ENCODE assay signal across 8 cellular contexts in the genomic region with DNA sequence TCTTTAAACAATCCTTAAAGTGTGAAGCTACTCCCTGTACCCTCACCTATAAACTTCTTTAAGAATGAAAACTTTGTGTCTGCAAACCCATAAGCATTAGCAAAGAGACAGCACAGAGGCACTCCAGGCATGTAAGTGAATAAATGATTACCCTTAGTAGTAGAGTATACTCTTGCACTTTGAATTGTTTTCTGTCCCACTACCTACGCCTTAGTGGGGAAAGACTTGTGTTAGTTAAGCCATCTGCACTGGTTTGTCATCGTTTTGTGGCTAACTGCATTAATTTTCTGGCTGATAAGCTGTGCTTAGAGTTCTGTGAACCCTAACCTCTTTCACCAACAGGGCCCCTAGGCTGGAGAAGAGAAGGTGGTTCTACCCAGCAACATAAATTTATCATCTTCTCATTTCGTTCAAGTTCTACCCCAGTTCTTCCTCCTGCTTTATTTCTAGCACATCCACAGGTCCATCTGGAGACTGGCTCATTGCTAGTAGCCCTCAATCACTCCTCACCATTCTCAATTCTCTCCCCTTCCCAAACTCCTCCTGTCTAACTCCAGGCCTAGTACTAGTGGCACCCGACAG. TPM values are rescaled to one million over a fixed set of nuclear protein-coding genes. Genes with fewer than 3 reads are reported as not detected.
DNase-seq lines count a peak whose midpoint lies in the region; ATAC-seq, FAIRE-seq and TF ChIP-seq lines count a peak whose summit lies in the region.

No MANE protein-coding gene starts in this region.

- no peaks in the 10 kb centered on the region for H3K9me3 ChIP-seq in hepatocyte (ENCODE audit: low read depth)
- no peaks in the 10 kb centered on the region for H3K9me3 ChIP-seq in skeletal muscle tissue (ENCODE audit: control insufficient read depth in 3 of 3, low read length in 3 of 3)

- H3K27me3 Mint-ChIP-seq in GM23338 (ENCODE audit: insufficient read depth, low read depth, poor library complexity): peaks cover 8% of the 10 kb centered on the region

- no peak for FAIRE-seq in frontal cortex (lab: Jason Lieb, UNC)

- peak overlapping the region; percentile 82 for H3K4me2 ChIP-seq in GM23338
- H3K4me2 ChIP-seq in hepatocyte: peak overlapping the region; percentile 77

- no peaks in the 10 kb centered on the region for H3F3A ChIP-seq in GM23338 (replicated peaks; ENCODE audit: low read depth)

- peak overlapping the region; percentile 67 for H3K4me3 ChIP-seq in GM23338
- peak overlapping the region; percentile 85 for H3K4me3 ChIP-seq in WI38 (ENCODE audit: low read depth, low read length)
- peak overlapping the region; percentile 11 for H3K4me3 ChIP-seq in hepatocyte
- H3K4me3 ChIP-seq in skeletal muscle tissue (ENCODE audit: low read length in 3 of 3): peak overlapping the region; percentile 81 to 96 (median 90)

- peaks cover 9% of the 10 kb centered on the region for H3K4me1 Mint-ChIP-seq in GM23338

- peaks cover 23% of the 10 kb centered on the region for H3K36me3 Mint-ChIP-seq in GM23338 (ENCODE audit: low read depth)

- 19% methylated on average over 4 of the region's 4 CpGs for WGBS in hepatocyte (ENCODE audit: low lambda C conversion rate, missing lambda C conversion rate)

- H3K9me3 Mint-ChIP-seq in GM23338: no peaks in the 10 kb centered on the region; the same call in 2 of the 3 replicates

- H2AFZ ChIP-seq in GM23338 (peak overlapping the region; percentile 38), hepatocyte (peak overlapping the region; percentile 61)

- H4K20me1 ChIP-seq in GM23338 (replicated peaks; ENCODE audit: insufficient read depth) (peaks cover 12% of the 10 kb centered on the region; the same call in 1 of the 2 replicates), hepatocyte (ENCODE audit: insufficient read depth, poor library complexity, severe bottlenecking) (no peaks in the 10 kb centered on the region)

- peak; percentile 22 for ATAC-seq in GM23338

- H3K4me3 Mint-ChIP-seq in GM23338: peak overlapping the region; percentile 99

- peak overlapping the region; percentile 80 to 88 (median 87) for H3K9ac ChIP-seq in skeletal muscle tissue (ENCODE audit: low read depth in 1 of 3, low read length in 3 of 3)

- H3K4me1 ChIP-seq in GM23338 (ENCODE audit: insufficient read depth) (peaks cover 6% of the 10 kb centered on the region; the same call in 1 of the 2 replicates), hepatocyte (ENCODE audit: insufficient read depth) (peaks cover 10% of the 10 kb centered on the region), skeletal muscle tissue (ENCODE audit: control insufficient read depth in 3 of 3, insufficient read depth in 3 of 3, low read length in 3 of 3) (peaks cover 11 to 21% (median 15%) of the 10 kb centered on the region in 3 donors)

- H3K9me2 ChIP-seq in GM23338 (ENCODE audit: insufficient read depth): no peaks in the 10 kb centered on the region
- H3K9me2 ChIP-seq in hepatocyte (replicated peaks; ENCODE audit: insufficient read depth): no peaks in the 10 kb centered on the region

- no peak overlapping the region for H3K27ac ChIP-seq in GM23338 (ENCODE audit: low read depth)
- peak overlapping the region; percentile 69 for H3K27ac ChIP-seq in hepatocyte
- peak overlapping the region; percentile 80 for H3K27ac ChIP-seq in skeletal muscle tissue (ENCODE audit: low read depth, low read length)

- peaks cover 45% of the 10 kb centered on the region for H3K79me2 ChIP-seq in GM23338 (replicated peaks; ENCODE audit: insufficient read depth)
- H3K79me2 ChIP-seq in hepatocyte: peaks cover 36% of the 10 kb centered on the region

- H3K36me3 ChIP-seq in GM23338 (ENCODE audit: insufficient read depth) (peaks cover 22% of the 10 kb centered on the region), hepatocyte (replicated peaks; ENCODE audit: insufficient read depth, low read depth) (no peaks in the 10 kb centered on the region), skeletal muscle tissue (ENCODE audit: control insufficient read depth in 3 of 3, insufficient read depth in 3 of 3, low read length in 3 of 3) (peaks cover 11 to 23% (median 20%) of the 10 kb centered on the region in 3 donors)

- no peak for DNase-seq in GM23338 (ENCODE audit: low spot score)
- no peak for DNase-seq in hepatocyte (ENCODE audit: low spot score)
- no peak for DNase-seq in NOMO-1 (lab: John Stamatoyannopoulos, UW; ENCODE audit: unreplicated experiment in 2 of 2)
- DNase-seq in frontal cortex (ENCODE audit: low spot score in 2 of 2): no peak
- DNase-seq in GM13976 (ENCODE audit: low spot score): no peak
- no peak for DNase-seq in NCI-H2081 treated with DMSO at 0.1 percent for 48 hours (lab: John Stamatoyannopoulos, UW)

- no peak for TF ChIP-seq CTCF in GM23338 (conservative IDR thresholded peaks at IDR 0.05; ENCODE audit: low read depth in 2 of 2)
- no peak for TF ChIP-seq CTCF in WI38 (IDR thresholded peaks at IDR 0.05; ENCODE audit: low read depth, low read length)
- no peak for TF ChIP-seq CTCF in hepatocyte (IDR thresholded peaks at IDR 0.05; ENCODE audit: poor library complexity)
- no peak for TF ChIP-seq CTCF in GM13976 (IDR thresholded peaks at IDR 0.05; ENCODE audit: borderline replicate concordance, control extremely low read depth, extremely low read depth, insufficient read depth, missing control alignments)

- H3K27ac Mint-ChIP-seq in GM23338: peak overlapping the region; percentile 97

- no peaks in the 10 kb centered on the region for H3K27me3 ChIP-seq in GM23338 (ENCODE audit: insufficient read depth)
- no peaks in the 10 kb centered on the region for H3K27me3 ChIP-seq in hepatocyte
- no peaks in the 10 kb centered on the region for H3K27me3 ChIP-seq in skeletal muscle tissue (ENCODE audit: control insufficient read depth in 3 of 3, insufficient read depth in 3 of 3, low read length in 3 of 3)

- in situ Hi-C loops in GM13976 (cut with MboI; ENCODE audit: low sequenced_read_pairs, unreplicated experiment): no loop called here

TF ChIP-seq in GM23338, 12 proteins besides CTCF, POLR2A, EP300 and RAD21 (continues in another document):
- TF ChIP-seq, protein P1, sequence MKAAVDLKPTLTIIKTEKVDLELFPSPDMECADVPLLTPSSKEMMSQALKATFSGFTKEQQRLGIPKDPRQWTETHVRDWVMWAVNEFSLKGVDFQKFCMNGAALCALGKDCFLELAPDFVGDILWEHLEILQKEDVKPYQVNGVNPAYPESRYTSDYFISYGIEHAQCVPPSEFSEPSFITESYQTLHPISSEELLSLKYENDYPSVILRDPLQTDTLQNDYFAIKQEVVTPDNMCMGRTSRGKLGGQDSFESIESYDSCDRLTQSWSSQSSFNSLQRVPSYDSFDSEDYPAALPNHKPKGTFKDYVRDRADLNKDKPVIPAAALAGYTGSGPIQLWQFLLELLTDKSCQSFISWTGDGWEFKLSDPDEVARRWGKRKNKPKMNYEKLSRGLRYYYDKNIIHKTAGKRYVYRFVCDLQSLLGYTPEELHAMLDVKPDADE (IDR thresholded peaks at IDR 0.05): no peak
- TF ChIP-seq CREB1 (CRISPR knock-in tag; IDR thresholded peaks at IDR 0.05; ENCODE audit: low read depth): no peak
- no peak for TF ChIP-seq EZH2 (IDR thresholded peaks at IDR 0.05; ENCODE audit: low read depth, unreplicated experiment)
- no peak for TF ChIP-seq EZH2phosphoT487 (IDR thresholded peaks at IDR 0.05; ENCODE audit: unreplicated experiment)
- no peak for TF ChIP-seq ZNF331 (CRISPR knock-in tag; IDR thresholded peaks at IDR 0.05; ENCODE audit: low read depth)
- TF ChIP-seq POLR2AphosphoS5 (IDR thresholded peaks at IDR 0.05; ENCODE audit: low read depth): no peak

RNA-seq across cellular contexts. Expression of gene LMAN2L, which starts 0.7 kb away (rescaled TPM):
- total RNA-seq in GM23338 (2014; rRNA removed; shearing (Covaris generic)): 15.8 and 16.7 TPM in 2 replicates
- 10.5 and 11.8 TPM in 2 replicates for polyA plus RNA-seq in GM23338 (2016; fragmentation: Nextera tagmentation; extraction: Ambion mirVana)
- 35.6 and 44.4 TPM in 2 replicates for total RNA-seq in hepatocyte
- polyA plus RNA-seq in hepatocyte: 44.6 and 46.7 TPM in 2 replicates
- 37.1 TPM for total RNA-seq in skeletal muscle tissue
- total RNA-seq in frontal cortex: 23.6 TPM

RNA-seq across cellular contexts. Expression of gene CNNM4, which starts 21.6 kb away (rescaled TPM):
- total RNA-seq in GM23338 (2014; rRNA removed; shearing (Covaris generic)): 6.7 and 12.9 TPM in 2 replicates
- 2.5 and 2.9 TPM in 2 replicates for polyA plus RNA-seq in GM23338 (2016; fragmentation: Nextera tagmentation; extraction: Ambion mirVana)
- total RNA-seq in hepatocyte: 10.8 and 11.0 TPM in 2 replicates
- polyA plus RNA-seq in hepatocyte: 8.8 and 11.3 TPM in 2 replicates
- 6.3 TPM for total RNA-seq in skeletal muscle tissue
- total RNA-seq in frontal cortex: 5.3 TPM

Comparison
In these comparisons a context has a peak if more than half of its experiments do, and no peak if none do; other contexts are left out.
1. H3K4me3 ChIP-seq: peak in every context shown above with its lines; median percentile 90 in skeletal muscle tissue; 85 in WI38; 67 in GM23338; 11 in hepatocyte.